ENCODE assay signal across 19 cellular contexts in the genomic region with DNA sequence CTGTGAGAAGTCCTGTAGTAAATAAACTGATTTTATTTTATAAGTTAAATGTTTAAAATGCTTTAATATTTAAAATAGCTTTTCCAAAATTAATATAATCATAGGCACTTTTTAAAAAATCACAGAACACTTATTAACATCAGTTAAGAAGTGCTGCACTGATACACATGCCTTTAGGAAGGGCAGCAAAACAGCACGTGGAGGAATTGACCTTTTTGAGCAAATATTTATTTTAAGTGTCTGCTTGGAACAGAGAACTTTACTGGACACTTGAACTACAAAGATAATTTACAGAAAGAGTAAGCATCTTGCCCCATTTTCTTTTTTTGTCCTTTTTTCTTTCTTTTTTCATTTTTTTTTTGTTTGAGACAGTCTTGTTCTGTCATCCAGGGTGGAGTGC.
DNase-seq lines count a peak whose midpoint lies in the region; ATAC-seq and TF ChIP-seq lines count a peak whose summit lies in the region.
"Had no signal": no experiment of that assay in that cellular context is flagged by ENCODE, and none has a peak within 500 bp of the region (broad histone marks: within the 10 kb centered on the region; RNA-seq: fewer than 3 reads in every experiment).

No MANE protein-coding gene starts in this region.

- H3K27ac Mint-ChIP-seq in HFFc6: 0 out of 2 replicates have a peak overlapping the region, but pooled peaks have one; percentile 38
- H3K27ac Mint-ChIP-seq: CD4-positive, alpha-beta T cell; IgD-negative memory B cell had no signal

- DNase-seq in HFFc6 (no peak), esophagus muscularis mucosa (ENCODE audit: extremely low spot score) (no peak), prostate gland (ENCODE audit: low spot score) (no peak), adrenal gland (no peak), hepatic stellate cell (ENCODE audit: low spot score) (no peak)
- DNase-seq: AML-193; Caco-2; CD4-positive, alpha-beta T cell; DMS153; DND-41; EL; GOT3; H7; KBM-7 had no signal

- peaks cover 71% of the 10 kb centered on the region for H3K4me1 Mint-ChIP-seq in HFFc6 (ENCODE audit: low read depth)

- H3K27ac ChIP-seq in esophagus muscularis mucosa (replicated peaks in 1 of 4) (peak overlapping the region in 3 of 4 donors; percentile 5 to 30 (median 30)), prostate gland (peak overlapping the region; percentile 37 to 77), adrenal gland (no peak overlapping the region)
- H3K27ac ChIP-seq: C4-2B had no signal

- H3K4me3 ChIP-seq in esophagus muscularis mucosa (no peak overlapping the region), prostate gland (no peak overlapping the region), adrenal gland (no peak overlapping the region)
- H3K4me3 ChIP-seq: GM12878 had no signal

- TF ChIP-seq POLR2A in esophagus muscularis mucosa (IDR thresholded peaks at IDR 0.05; ENCODE audit: low read depth) (no peak), prostate gland (IDR thresholded peaks at IDR 0.05) (no peak), adrenal gland (IDR thresholded peaks at IDR 0.05) (no peak)

- H3K9me3 ChIP-seq in esophagus muscularis mucosa (no peaks in the 10 kb centered on the region), prostate gland (no peaks in the 10 kb centered on the region), adrenal gland (replicated peaks in 1 of 3) (no peaks in the 10 kb centered on the region)
- H3K9me3 ChIP-seq: Caco-2 had no signal

- H3K4me1 ChIP-seq in esophagus muscularis mucosa (peaks cover 12 to 66% (median 54%) of the 10 kb centered on the region in 4 donors), prostate gland (replicated peaks) (peaks cover 3% of the 10 kb centered on the region), adrenal gland (replicated peaks in 1 of 2) (peaks cover 0 to 12% of the 10 kb centered on the region in 2 donors)

- intact Hi-C loops in esophagus muscularis mucosa (cut with DNase I): no loop called here
- intact Hi-C loops in prostate gland (cut with DNase I): no loop called here
- intact Hi-C loops in adrenal gland (cut with DNase I): no loop called here

- no peak overlapping the region for H3K4me3 Mint-ChIP-seq in HFFc6
- H3K4me3 Mint-ChIP-seq: CD4-positive, alpha-beta T cell; IgD-negative memory B cell had no signal

- H3K36me3 ChIP-seq in esophagus muscularis mucosa: no peaks in the 10 kb centered on the region
- H3K36me3 ChIP-seq in prostate gland: no peaks in the 10 kb centered on the region
- H3K36me3 ChIP-seq in adrenal gland (replicated peaks in 1 of 2): no peaks in the 10 kb centered on the region

- peaks cover 2% of the 10 kb centered on the region for H3K27me3 Mint-ChIP-seq in HFFc6 (ENCODE audit: insufficient read depth)
- H3K27me3 Mint-ChIP-seq: CD4-positive, alpha-beta T cell; IgD-negative memory B cell had no signal

- no peak for ATAC-seq in HG02798 (IDR thresholded peaks at IDR 0.05; ENCODE audit: poor library complexity, unreplicated experiment)
- ATAC-seq: GM12878, HCT116 had no signal

- H3K27me3 ChIP-seq in esophagus muscularis mucosa (no peaks in the 10 kb centered on the region), prostate gland (replicated peaks; ENCODE audit: insufficient read depth) (no peaks in the 10 kb centered on the region), adrenal gland (no peaks in the 10 kb centered on the region)

- no peaks in the 10 kb centered on the region for H3K9me3 Mint-ChIP-seq in HFFc6
- H3K9me3 Mint-ChIP-seq: IgD-negative memory B cell had no signal

- TF ChIP-seq EP300 in esophagus muscularis mucosa (IDR thresholded peaks at IDR 0.05): no peak

- H3K36me3 Mint-ChIP-seq in HFFc6 (ENCODE audit: low read depth): peaks cover 35% of the 10 kb centered on the region

- 31% methylated on average over 1 of the region's 1 CpG for WGBS in esophagus muscularis mucosa
- WGBS in prostate gland: 15% methylated on average over 1 of the region's 1 CpG
- 72 to 86% (median 82%) methylated on average over 1 of the region's 1 CpG for WGBS in adrenal gland, 4 donors

- TF ChIP-seq CTCF in HFFc6 (IDR thresholded peaks at IDR 0.05): no peak
- TF ChIP-seq CTCF in esophagus muscularis mucosa (IDR thresholded peaks at IDR 0.05): no peak
- TF ChIP-seq CTCF in prostate gland (IDR thresholded peaks at IDR 0.05): no peak
- TF ChIP-seq CTCF in adrenal gland (IDR thresholded peaks at IDR 0.05): no peak

Comparison
In these comparisons a context has a peak if more than half of its experiments do, and no peak if none do; other contexts are left out.
1. H3K27ac ChIP-seq: peak in esophagus muscularis mucosa (3 of 4) and prostate gland (2 of 2); none in adrenal gland (0 of 5).